In the genomic region with DNA sequence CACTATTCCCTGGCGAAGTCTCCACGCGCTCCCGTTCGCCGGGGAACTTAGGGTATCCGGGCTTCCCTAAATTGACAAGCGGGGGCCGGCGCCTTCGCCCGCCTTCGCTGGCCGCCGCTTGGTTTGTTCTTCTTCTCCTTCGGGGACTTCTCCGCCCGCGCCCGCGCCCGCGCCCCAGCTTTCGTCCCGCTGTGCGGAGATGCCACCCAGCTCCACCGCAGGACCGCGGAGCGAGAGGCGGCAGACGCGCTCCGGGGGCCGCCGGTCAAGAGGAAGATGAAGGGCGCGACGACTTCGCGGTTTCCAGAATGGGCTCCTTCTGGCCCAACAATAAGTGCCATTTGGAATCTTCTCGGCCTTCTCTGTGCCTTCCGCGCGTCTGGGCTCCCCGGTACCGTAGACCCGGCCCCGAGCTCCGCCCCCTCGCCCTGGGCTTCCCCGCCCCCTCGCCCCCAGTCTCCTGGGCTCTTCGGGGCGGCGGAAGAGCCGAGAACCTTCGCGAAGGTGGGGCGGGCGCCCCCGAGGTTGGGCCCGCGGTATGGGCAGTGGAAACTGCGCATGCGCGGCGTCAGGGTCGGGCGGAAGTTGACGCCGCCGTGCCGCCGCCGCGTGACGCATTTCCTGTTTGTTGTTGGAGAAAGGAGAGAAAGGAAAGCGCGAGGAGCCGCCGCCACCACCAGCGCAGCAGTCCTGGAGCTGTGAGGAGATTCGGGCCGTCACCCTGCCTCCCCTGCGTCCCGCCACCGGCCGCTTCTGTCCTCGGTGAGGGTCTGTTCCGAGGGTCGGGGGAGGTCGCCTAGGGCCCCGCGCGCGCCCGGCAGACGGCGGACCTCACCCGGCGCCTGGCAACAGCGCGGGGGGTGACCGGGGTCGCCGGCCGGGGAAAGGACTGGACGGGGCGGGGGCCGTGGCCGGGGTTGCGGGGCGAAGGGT, we compare ENCODE assay signal across 1 cellular context.
TF ChIP-seq lines count a peak whose summit lies in the region.

A gene (plus strand): TSS at position 622 of the 933 bp plus-strand sequence. CDS start 21,569 bp downstream, outside the sequence.

TF ChIP-seq in K562, 482 proteins besides CTCF, POLR2A, EP300 and RAD21 (continued from another document and continues in another):
- TF ChIP-seq, protein P1, sequence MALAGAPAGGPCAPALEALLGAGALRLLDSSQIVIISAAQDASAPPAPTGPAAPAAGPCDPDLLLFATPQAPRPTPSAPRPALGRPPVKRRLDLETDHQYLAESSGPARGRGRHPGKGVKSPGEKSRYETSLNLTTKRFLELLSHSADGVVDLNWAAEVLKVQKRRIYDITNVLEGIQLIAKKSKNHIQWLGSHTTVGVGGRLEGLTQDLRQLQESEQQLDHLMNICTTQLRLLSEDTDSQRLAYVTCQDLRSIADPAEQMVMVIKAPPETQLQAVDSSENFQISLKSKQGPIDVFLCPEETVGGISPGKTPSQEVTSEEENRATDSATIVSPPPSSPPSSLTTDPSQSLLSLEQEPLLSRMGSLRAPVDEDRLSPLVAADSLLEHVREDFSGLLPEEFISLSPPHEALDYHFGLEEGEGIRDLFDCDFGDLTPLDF (CRISPR knock-in tag; IDR thresholded peaks at IDR 0.05): no peak
- TF ChIP-seq, protein P2, sequence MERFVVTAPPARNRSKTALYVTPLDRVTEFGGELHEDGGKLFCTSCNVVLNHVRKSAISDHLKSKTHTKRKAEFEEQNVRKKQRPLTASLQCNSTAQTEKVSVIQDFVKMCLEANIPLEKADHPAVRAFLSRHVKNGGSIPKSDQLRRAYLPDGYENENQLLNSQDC (CRISPR knock-in tag; IDR thresholded peaks at IDR 0.05): peak; percentile 97; the same call in 1 of the 2 replicates
- TF ChIP-seq, protein P3, sequence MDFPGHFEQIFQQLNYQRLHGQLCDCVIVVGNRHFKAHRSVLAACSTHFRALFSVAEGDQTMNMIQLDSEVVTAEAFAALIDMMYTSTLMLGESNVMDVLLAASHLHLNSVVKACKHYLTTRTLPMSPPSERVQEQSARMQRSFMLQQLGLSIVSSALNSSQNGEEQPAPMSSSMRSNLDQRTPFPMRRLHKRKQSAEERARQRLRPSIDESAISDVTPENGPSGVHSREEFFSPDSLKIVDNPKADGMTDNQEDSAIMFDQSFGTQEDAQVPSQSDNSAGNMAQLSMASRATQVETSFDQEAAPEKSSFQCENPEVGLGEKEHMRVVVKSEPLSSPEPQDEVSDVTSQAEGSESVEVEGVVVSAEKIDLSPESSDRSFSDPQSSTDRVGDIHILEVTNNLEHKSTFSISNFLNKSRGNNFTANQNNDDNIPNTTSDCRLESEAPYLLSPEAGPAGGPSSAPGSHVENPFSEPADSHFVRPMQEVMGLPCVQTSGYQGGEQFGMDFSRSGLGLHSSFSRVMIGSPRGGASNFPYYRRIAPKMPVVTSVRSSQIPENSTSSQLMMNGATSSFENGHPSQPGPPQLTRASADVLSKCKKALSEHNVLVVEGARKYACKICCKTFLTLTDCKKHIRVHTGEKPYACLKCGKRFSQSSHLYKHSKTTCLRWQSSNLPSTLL (IDR thresholded peaks at IDR 0.05): no peak
- TF ChIP-seq, protein P4, sequence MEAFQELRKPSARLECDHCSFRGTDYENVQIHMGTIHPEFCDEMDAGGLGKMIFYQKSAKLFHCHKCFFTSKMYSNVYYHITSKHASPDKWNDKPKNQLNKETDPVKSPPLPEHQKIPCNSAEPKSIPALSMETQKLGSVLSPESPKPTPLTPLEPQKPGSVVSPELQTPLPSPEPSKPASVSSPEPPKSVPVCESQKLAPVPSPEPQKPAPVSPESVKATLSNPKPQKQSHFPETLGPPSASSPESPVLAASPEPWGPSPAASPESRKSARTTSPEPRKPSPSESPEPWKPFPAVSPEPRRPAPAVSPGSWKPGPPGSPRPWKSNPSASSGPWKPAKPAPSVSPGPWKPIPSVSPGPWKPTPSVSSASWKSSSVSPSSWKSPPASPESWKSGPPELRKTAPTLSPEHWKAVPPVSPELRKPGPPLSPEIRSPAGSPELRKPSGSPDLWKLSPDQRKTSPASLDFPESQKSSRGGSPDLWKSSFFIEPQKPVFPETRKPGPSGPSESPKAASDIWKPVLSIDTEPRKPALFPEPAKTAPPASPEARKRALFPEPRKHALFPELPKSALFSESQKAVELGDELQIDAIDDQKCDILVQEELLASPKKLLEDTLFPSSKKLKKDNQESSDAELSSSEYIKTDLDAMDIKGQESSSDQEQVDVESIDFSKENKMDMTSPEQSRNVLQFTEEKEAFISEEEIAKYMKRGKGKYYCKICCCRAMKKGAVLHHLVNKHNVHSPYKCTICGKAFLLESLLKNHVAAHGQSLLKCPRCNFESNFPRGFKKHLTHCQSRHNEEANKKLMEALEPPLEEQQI (IDR thresholded peaks at IDR 0.05): no peak
- TF ChIP-seq ZNF253 (CRISPR knock-in tag; conservative IDR thresholded peaks at IDR 0.05) (no peak), MCM5 (IDR thresholded peaks at IDR 0.05; ENCODE audit: low read depth) (no peak), OTX1 (CRISPR knock-in tag; IDR thresholded peaks at IDR 0.05) (no peak), FOXJ3 (CRISPR knock-in tag; IDR thresholded peaks at IDR 0.05) (no peak), MTA1 (IDR thresholded peaks at IDR 0.05; ENCODE audit: borderline replicate concordance) (peak; percentile 78), ZNF197 (CRISPR knock-in tag; IDR thresholded peaks at IDR 0.05; ENCODE audit: low read depth) (no peak), SMARCA5 (IDR thresholded peaks at IDR 0.05) (no peak), STAT5A (IDR thresholded peaks at IDR 0.05; ENCODE audit: borderline replicate concordance, low read length) (no peak), EWSR1 (IDR thresholded peaks at IDR 0.05; ENCODE audit: borderline replicate concordance, low read depth, partially characterized antibody) (no peak), IFI16 (CRISPR knock-in tag; IDR thresholded peaks at IDR 0.05) (no peak), ZNF77 (CRISPR knock-in tag; IDR thresholded peaks at IDR 0.05) (no peak), ZNF695 (CRISPR knock-in tag; IDR thresholded peaks at IDR 0.05) (no peak), ZC3H8 (IDR thresholded peaks at IDR 0.05) (no peak), TOE1 (IDR thresholded peaks at IDR 0.05; ENCODE audit: borderline replicate concordance) (no peak), TOE1 (CRISPR knock-in tag; IDR thresholded peaks at IDR 0.05; ENCODE audit: borderline replicate concordance, low read depth) (no peak), NUFIP1 (IDR thresholded peaks at IDR 0.05; ENCODE audit: partially characterized antibody) (no peak), ZNF175 (CRISPR knock-in tag; IDR thresholded peaks at IDR 0.05; ENCODE audit: low read depth) (no peak), HMG20A (CRISPR knock-in tag; conservative IDR thresholded peaks at IDR 0.05) (no peak), NONO (IDR thresholded peaks at IDR 0.05; ENCODE audit: low read depth in 2 of 2, low read length in 1 of 2) (peak in 1 of 2 experiments; percentile 38; a peak in 2 of 4 replicates), ZNF561 (CRISPR knock-in tag; conservative IDR thresholded peaks at IDR 0.05) (no peak), SRF (CRISPR knock-in tag; IDR thresholded peaks at IDR 0.05) (peak in 1 of 2 experiments; percentile 51; a peak in 1 of 4 replicates), ZBTB1 (CRISPR knock-in tag; IDR thresholded peaks at IDR 0.05; ENCODE audit: borderline replicate concordance, low read depth) (0 out of 2 replicates have a peak, but pooled peaks have one; percentile 17), ZNF707 (CRISPR knock-in tag; conservative IDR thresholded peaks at IDR 0.05) (no peak), ZNF764 (CRISPR knock-in tag; IDR thresholded peaks at IDR 0.05; ENCODE audit: low read depth) (peak; percentile 35; the same call in 1 of the 2 replicates), ARNT (IDR thresholded peaks at IDR 0.05) (no peak), CHCHD3 (CRISPR knock-in tag; IDR thresholded peaks at IDR 0.05) (no peak), TRIM28 (IDR thresholded peaks at IDR 0.05) (no peak), HDAC3 (IDR thresholded peaks at IDR 0.05; ENCODE audit: borderline replicate concordance, partially characterized antibody) (no peak), ZNF324 (CRISPR knock-in tag; IDR thresholded peaks at IDR 0.05) (no peak), CBX1 (IDR thresholded peaks at IDR 0.05; ENCODE audit: low read depth) (no peak), SP1 (CRISPR knock-in tag; IDR thresholded peaks at IDR 0.05) (0 out of 2 replicates have a peak, but pooled peaks have one; percentile 16), MYNN (IDR thresholded peaks at IDR 0.05) (no peak), MYNN (CRISPR knock-in tag; IDR thresholded peaks at IDR 0.05) (no peak), FOSL1 (tag; conservative IDR thresholded peaks at IDR 0.05) (peak; percentile 23; the same call in 1 of the 2 replicates), SREBF2 (CRISPR knock-in tag; IDR thresholded peaks at IDR 0.05) (no peak), EP400 (IDR thresholded peaks at IDR 0.05) (peak; percentile 74; the same call in 1 of the 2 replicates), KLF6 (CRISPR knock-in tag; IDR thresholded peaks at IDR 0.05; ENCODE audit: borderline replicate concordance) (0 out of 2 replicates have a peak, but pooled peaks have one; percentile 1), POLR2AphosphoS2 (IDR thresholded peaks at IDR 0.05; ENCODE audit: low read length) (no peak)
- TF ChIP-seq, protein P5, sequence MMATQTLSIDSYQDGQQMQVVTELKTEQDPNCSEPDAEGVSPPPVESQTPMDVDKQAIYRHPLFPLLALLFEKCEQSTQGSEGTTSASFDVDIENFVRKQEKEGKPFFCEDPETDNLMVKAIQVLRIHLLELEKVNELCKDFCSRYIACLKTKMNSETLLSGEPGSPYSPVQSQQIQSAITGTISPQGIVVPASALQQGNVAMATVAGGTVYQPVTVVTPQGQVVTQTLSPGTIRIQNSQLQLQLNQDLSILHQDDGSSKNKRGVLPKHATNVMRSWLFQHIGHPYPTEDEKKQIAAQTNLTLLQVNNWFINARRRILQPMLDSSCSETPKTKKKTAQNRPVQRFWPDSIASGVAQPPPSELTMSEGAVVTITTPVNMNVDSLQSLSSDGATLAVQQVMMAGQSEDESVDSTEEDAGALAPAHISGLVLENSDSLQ (IDR thresholded peaks at IDR 0.05): peak; percentile 64
- TF ChIP-seq, protein P6, sequence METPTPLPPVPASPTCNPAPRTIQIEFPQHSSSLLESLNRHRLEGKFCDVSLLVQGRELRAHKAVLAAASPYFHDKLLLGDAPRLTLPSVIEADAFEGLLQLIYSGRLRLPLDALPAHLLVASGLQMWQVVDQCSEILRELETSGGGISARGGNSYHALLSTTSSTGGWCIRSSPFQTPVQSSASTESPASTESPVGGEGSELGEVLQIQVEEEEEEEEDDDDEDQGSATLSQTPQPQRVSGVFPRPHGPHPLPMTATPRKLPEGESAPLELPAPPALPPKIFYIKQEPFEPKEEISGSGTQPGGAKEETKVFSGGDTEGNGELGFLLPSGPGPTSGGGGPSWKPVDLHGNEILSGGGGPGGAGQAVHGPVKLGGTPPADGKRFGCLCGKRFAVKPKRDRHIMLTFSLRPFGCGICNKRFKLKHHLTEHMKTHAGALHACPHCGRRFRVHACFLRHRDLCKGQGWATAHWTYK (CRISPR knock-in tag; IDR thresholded peaks at IDR 0.05): peak; percentile 12; the same call in 1 of the 2 replicates
- TF ChIP-seq, protein P7, sequence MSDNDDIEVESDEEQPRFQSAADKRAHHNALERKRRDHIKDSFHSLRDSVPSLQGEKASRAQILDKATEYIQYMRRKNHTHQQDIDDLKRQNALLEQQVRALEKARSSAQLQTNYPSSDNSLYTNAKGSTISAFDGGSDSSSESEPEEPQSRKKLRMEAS (CRISPR knock-in tag; IDR thresholded peaks at IDR 0.05): peak; percentile 66
- TF ChIP-seq, protein P8, sequence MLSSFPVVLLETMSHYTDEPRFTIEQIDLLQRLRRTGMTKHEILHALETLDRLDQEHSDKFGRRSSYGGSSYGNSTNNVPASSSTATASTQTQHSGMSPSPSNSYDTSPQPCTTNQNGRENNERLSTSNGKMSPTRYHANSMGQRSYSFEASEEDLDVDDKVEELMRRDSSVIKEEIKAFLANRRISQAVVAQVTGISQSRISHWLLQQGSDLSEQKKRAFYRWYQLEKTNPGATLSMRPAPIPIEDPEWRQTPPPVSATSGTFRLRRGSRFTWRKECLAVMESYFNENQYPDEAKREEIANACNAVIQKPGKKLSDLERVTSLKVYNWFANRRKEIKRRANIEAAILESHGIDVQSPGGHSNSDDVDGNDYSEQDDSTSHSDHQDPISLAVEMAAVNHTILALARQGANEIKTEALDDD (IDR thresholded peaks at IDR 0.05): no peak
- TF ChIP-seq, protein P9, sequence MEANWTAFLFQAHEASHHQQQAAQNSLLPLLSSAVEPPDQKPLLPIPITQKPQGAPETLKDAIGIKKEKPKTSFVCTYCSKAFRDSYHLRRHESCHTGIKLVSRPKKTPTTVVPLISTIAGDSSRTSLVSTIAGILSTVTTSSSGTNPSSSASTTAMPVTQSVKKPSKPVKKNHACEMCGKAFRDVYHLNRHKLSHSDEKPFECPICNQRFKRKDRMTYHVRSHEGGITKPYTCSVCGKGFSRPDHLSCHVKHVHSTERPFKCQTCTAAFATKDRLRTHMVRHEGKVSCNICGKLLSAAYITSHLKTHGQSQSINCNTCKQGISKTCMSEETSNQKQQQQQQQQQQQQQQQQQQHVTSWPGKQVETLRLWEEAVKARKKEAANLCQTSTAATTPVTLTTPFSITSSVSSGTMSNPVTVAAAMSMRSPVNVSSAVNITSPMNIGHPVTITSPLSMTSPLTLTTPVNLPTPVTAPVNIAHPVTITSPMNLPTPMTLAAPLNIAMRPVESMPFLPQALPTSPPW (CRISPR knock-in tag; IDR thresholded peaks at IDR 0.05): peak; percentile 93
- TF ChIP-seq, protein P10, sequence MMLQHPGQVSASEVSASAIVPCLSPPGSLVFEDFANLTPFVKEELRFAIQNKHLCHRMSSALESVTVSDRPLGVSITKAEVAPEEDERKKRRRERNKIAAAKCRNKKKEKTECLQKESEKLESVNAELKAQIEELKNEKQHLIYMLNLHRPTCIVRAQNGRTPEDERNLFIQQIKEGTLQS (IDR thresholded peaks at IDR 0.05): peak; percentile 16; the same call in 1 of the 2 replicates
- TF ChIP-seq, protein P10 (CRISPR knock-in tag; conservative IDR thresholded peaks at IDR 0.05): peak; percentile 68; the same call in 1 of the 2 replicates
- TF ChIP-seq, protein P11, sequence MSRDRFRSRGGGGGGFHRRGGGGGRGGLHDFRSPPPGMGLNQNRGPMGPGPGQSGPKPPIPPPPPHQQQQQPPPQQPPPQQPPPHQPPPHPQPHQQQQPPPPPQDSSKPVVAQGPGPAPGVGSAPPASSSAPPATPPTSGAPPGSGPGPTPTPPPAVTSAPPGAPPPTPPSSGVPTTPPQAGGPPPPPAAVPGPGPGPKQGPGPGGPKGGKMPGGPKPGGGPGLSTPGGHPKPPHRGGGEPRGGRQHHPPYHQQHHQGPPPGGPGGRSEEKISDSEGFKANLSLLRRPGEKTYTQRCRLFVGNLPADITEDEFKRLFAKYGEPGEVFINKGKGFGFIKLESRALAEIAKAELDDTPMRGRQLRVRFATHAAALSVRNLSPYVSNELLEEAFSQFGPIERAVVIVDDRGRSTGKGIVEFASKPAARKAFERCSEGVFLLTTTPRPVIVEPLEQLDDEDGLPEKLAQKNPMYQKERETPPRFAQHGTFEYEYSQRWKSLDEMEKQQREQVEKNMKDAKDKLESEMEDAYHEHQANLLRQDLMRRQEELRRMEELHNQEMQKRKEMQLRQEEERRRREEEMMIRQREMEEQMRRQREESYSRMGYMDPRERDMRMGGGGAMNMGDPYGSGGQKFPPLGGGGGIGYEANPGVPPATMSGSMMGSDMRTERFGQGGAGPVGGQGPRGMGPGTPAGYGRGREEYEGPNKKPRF (IDR thresholded peaks at IDR 0.05; ENCODE audit: low read depth, low read length): no peak
